ENCODE assay signal across 18 cellular contexts in the genomic region with DNA sequence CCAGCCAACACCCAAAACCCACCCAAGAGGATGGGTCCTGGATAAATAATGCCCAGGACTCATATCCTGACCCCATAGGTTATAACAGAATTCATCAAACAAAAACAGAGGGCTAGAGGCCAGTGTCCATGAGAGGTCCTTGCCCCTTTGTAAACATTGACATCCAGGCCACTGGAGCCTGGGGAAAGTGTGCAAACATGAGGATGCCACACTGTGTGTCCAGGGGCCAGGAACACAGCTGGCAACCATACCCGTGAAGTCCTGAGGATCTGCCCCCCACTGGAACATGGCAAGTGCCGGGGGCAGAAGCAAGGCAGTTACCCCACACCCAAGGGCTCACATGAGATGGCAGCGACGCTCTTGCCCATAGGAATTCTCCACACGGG. TPM values are rescaled to one million over a fixed set of nuclear protein-coding genes. Genes with fewer than 3 reads are reported as not detected.
A peak's percentile ranks its signal among the peaks of the same experiment; 100 is the strongest.
DNase-seq lines count a peak whose midpoint lies in the region; ATAC-seq, FAIRE-seq and TF ChIP-seq lines count a peak whose summit lies in the region.
"Had no signal": no experiment of that assay in that cellular context is flagged by ENCODE, and none has a peak within 500 bp of the region (broad histone marks: within the 10 kb centered on the region; RNA-seq: fewer than 3 reads in every experiment).

No MANE protein-coding gene starts in this region.

- BruUV-seq in HepG2 (replicated peaks; lab: Mats Ljungman, UMichigan), result no TSS peak

- CTCF ChIA-PET in HepG2 (lab: Yijun Ruan, JAX; ENCODE audit: low intra/inter-chr PET ratio, low total read pairs), result interaction anchor here (1.3 to 1.4 kb wide), 2 partner anchors 33 to 56 kb away, joined by 8 to 9 read pairs; no protein-coding TSS in a partner anchor

- H3K36me3 ChIP-seq in HepG2 (replicated peaks in 1 of 2; ENCODE audit: control insufficient read depth in 1 of 2, insufficient read depth in 2 of 2, low read length in 2 of 2), result no peaks in the 10 kb centered on the region
- peaks cover 0 to 9% (median 0%) of the 10 kb centered on the region in 6 donors for H3K36me3 ChIP-seq in spleen
- H3K36me3 ChIP-seq: HAP-1 had no signal

- H3K27me3 ChIP-seq in HepG2 (ENCODE audit: control insufficient read depth in 1 of 2, insufficient read depth in 2 of 2, low read length in 2 of 2), result no peaks in the 10 kb centered on the region; a peak in 1 of 5 replicates
- H3K27me3 ChIP-seq in spleen (replicated peaks in 1 of 7), result no peaks in the 10 kb centered on the region

- no peak overlapping the region for H3K4me2 ChIP-seq in HepG2 (ENCODE audit: low read depth, low read length)

- H3K9me3 ChIP-seq in T-helper 17 cell (ENCODE audit: control insufficient read depth, low read length, poor library complexity, severe bottlenecking) (no peaks in the 10 kb centered on the region), HepG2 (ENCODE audit: low read length) (no peaks in the 10 kb centered on the region), spleen (no peaks in the 10 kb centered on the region)
- H3K9me3 ChIP-seq: Caco-2, HAP-1 had no signal

- H3K27ac Mint-ChIP-seq in T-helper 17 cell (peak overlapping the region; percentile 41), neural crest cell (ENCODE audit: unreplicated experiment) (no peak overlapping the region)
- H3K27ac Mint-ChIP-seq: CD8-positive, alpha-beta T cell had no signal

- no peak overlapping the region for H3K27ac ChIP-seq in HepG2 (ENCODE audit: extremely low read length, insufficient read depth, low read length)
- H3K27ac ChIP-seq in spleen, result no peak overlapping the region
- no peak overlapping the region for H3K27ac ChIP-seq in coronary artery
- H3K27ac ChIP-seq: C4-2B had no signal

- H3K27me3 Mint-ChIP-seq in T-helper 17 cell, result no peaks in the 10 kb centered on the region
- H3K27me3 Mint-ChIP-seq in neural crest cell (ENCODE audit: low read depth), result peaks cover 12% of the 10 kb centered on the region

- no peak for TF ChIP-seq POLR2A in HepG2 (IDR thresholded peaks at IDR 0.05; ENCODE audit: insufficient read depth in 1 of 2, low read depth in 2 of 2, low read length in 2 of 2)
- no peak for TF ChIP-seq POLR2A in spleen (IDR thresholded peaks at IDR 0.05)

- H3K4me1 ChIP-seq in HepG2 (ENCODE audit: insufficient read depth, low read length), result peaks cover 32% of the 10 kb centered on the region
- H3K4me1 ChIP-seq in spleen, result peaks cover 10 to 41% (median 28%) of the 10 kb centered on the region in 6 donors

- ATAC-seq in T-helper 17 cell, result no peak
- ATAC-seq in HepG2, result no peak
- ATAC-seq: CD8-positive, alpha-beta T cell had no signal

- intact Hi-C loops in HepG2 (cut with micrococcal nuclease; ENCODE audit: unreplicated experiment), result loop anchor here (1.0 to 5.0 kb wide), 3 partner anchors 34 to 56 kb away; no protein-coding TSS in a partner anchor
- intact Hi-C loops in spleen (cut with DNase I; ENCODE audit: low total_unique reads), result loop anchor here (10.0 kb wide), 1 partner anchor 60 kb away; no protein-coding TSS in a partner anchor

- H3K4me3 ChIP-seq in HepG2 (replicated peaks in 1 of 3; ENCODE audit: insufficient read depth in 1 of 3, low read depth in 2 of 3, low read length in 3 of 3) (no peak overlapping the region), spleen (no peak overlapping the region), coronary artery (no peak overlapping the region)
- H3K4me3 ChIP-seq: HAP-1 had no signal

- peaks cover 7% of the 10 kb centered on the region for H3K36me3 Mint-ChIP-seq in T-helper 17 cell (ENCODE audit: low read depth)
- no peaks in the 10 kb centered on the region for H3K36me3 Mint-ChIP-seq in neural crest cell (ENCODE audit: low read depth)
- H3K36me3 Mint-ChIP-seq: CD4-positive, CD25-positive, alpha-beta regulatory T cell had no signal

- no peak overlapping the region for H3K9ac ChIP-seq in HepG2 (ENCODE audit: insufficient read depth, low read depth, low read length)

- in situ Hi-C loops in HepG2 (cut with HindIII; ENCODE audit: extremely low pct_ligation_motif_present, low pct_unique_long_range_greater_than_20kb), result loop anchor here (5.0 kb wide), 1 partner anchor 58 kb away; no protein-coding TSS in a partner anchor

- no peak overlapping the region for H2AFZ ChIP-seq in HepG2 (ENCODE audit: low read length)

- POLR2A ChIA-PET in HepG2 (lab: Yijun Ruan, JAX), result interaction anchor here (0.8 to 1.8 kb wide), 2 partner anchors 56 to 67 kb away, joined by 4 to 6 read pairs; a partner anchor contains a TSS

- peaks cover 23% of the 10 kb centered on the region for H3K4me1 Mint-ChIP-seq in T-helper 17 cell
- peaks cover 24% of the 10 kb centered on the region for H3K4me1 Mint-ChIP-seq in neural crest cell

- FAIRE-seq in HepG2 (lab: Jason Lieb, UNC), result no peak
- FAIRE-seq: GM12892, H54 had no signal

- H3K4me3 Mint-ChIP-seq in T-helper 17 cell (no peak overlapping the region), neural crest cell (peak overlapping the region; percentile 31)
- H3K4me3 Mint-ChIP-seq: CD8-positive, alpha-beta T cell had no signal

- WGBS in HepG2 (ENCODE audit: low lambda C conversion rate), result 69% methylated on average over 5 of the region's 5 CpGs
- WGBS in spleen, 5 donors, result 94 to 99% (median 97%) methylated on average over 5 of the region's 5 CpGs

- TF ChIP-seq CTCF in HepG2 (CRISPR knock-in tag; IDR thresholded peaks at IDR 0.05) (no peak), neural crest cell (conservative IDR thresholded peaks at IDR 0.05) (no peak), spleen (IDR thresholded peaks at IDR 0.05 in 8 of 11, conservative IDR thresholded peaks at IDR 0.05 in 3 of 11) (no peak), coronary artery (IDR thresholded peaks at IDR 0.05) (no peak)

- H3K9me3 Mint-ChIP-seq in neural crest cell, result no peaks in the 10 kb centered on the region
- H3K9me3 Mint-ChIP-seq: CD8-positive, alpha-beta T cell had no signal

- DNase-seq in T-helper 17 cell, result no peak
- DNase-seq in HepG2 (ENCODE audit: low spot score), result no peak
- no peak for DNase-seq in neural crest cell (ENCODE audit: low read depth, low spot score)
- DNase-seq in spleen, result no peak
- no peak for DNase-seq in activated T-cell treated with anti-CD3 and anti-CD28 coated beads for 4 hours
- no peak for DNase-seq in coronary artery (ENCODE audit: low spot score)
- DNase-seq: Caco-2; CD4-positive, CD25-positive, alpha-beta regulatory T cell; CD8-positive, alpha-beta T cell; DMS153; DND-41; GOT3 had no signal

- H4K20me1 ChIP-seq in HepG2 (ENCODE audit: insufficient read depth, low read length), result no peaks in the 10 kb centered on the region

- TF ChIP-seq EP300 in HepG2 (IDR thresholded peaks at IDR 0.05; ENCODE audit: low read depth in 2 of 2, low read length in 2 of 2) (no peak), HepG2 (CRISPR knock-in tag; IDR thresholded peaks at IDR 0.05; ENCODE audit: borderline replicate concordance) (no peak)

- TF ChIP-seq RAD21 in HepG2 (CRISPR knock-in tag; IDR thresholded peaks at IDR 0.05), result no peak

- peaks cover 8% of the 10 kb centered on the region for H3K79me2 ChIP-seq in HepG2 (ENCODE audit: insufficient read depth, low read length)

RNA-seq across cellular contexts. Expression of a gene that starts 4.2 kb away (rescaled TPM):
- total RNA-seq in T-helper 17 cell (100 to 1,000 TPM; 137 to 139 TPM), HepG2 (2016; rRNA removed; fragmentation: Illumina TruSeq; extraction: Trizol) (10.4 and 25.7 TPM in 2 replicates), neural crest cell (99.8 and 107 TPM in 2 replicates), spleen (100 to 1,000 TPM; 115 to 172 (median 163) TPM)
- 3.8 and 5.1 TPM in 2 replicates for total RNA-seq in HepG2 (2016; cell fraction: cytosol; rRNA removed; fragmentation: Illumina TruSeq; extraction: Trizol; ENCODE audit: low read depth)
- 9.4 and 20.2 TPM in 2 replicates for total RNA-seq in HepG2 (2016; cell fraction: insoluble cytoplasmic fraction; rRNA removed; fragmentation: Illumina TruSeq; extraction: Trizol)
- 7.5 and 9.1 TPM in 2 replicates for total RNA-seq in HepG2 (2016; cell fraction: membrane; rRNA removed; fragmentation: Illumina TruSeq; extraction: Trizol)
- total RNA-seq in HepG2 (2016; cell fraction: nucleus; rRNA removed; fragmentation: Illumina TruSeq; extraction: Trizol), result 25.5 and 28.3 TPM in 2 replicates
- polyA plus RNA-seq in HepG2 (2011; rRNA removed) (8.1 and 8.2 TPM in 2 replicates), spleen (10 to 100 TPM in 1 of 3 donors, 1 to 10 TPM in 2; 5.1 to 42.1 (median 6.0) TPM)
- polyA plus RNA-seq in HepG2 (2011; cell fraction: cytosol; rRNA removed), result 5.0 and 6.5 TPM in 2 replicates
- polyA plus RNA-seq in HepG2 (2011; cell fraction: nucleus; rRNA removed), result 41.1 and 48.4 TPM in 2 replicates
- 20.0 and 20.6 TPM in 2 replicates for polyA plus RNA-seq in HepG2 (2012)
- 0.52 and 0.66 TPM in 2 replicates for polyA plus RNA-seq in HepG2 (2016; cell fraction: cytosol; fragmentation: Illumina TruSeq; extraction: Trizol; ENCODE audit: low read depth)
- 18.4 and 23.1 TPM in 2 replicates for polyA plus RNA-seq in HepG2 (2016; cell fraction: insoluble cytoplasmic fraction; fragmentation: Illumina TruSeq; extraction: Trizol; ENCODE audit: low read depth)
- polyA plus RNA-seq in HepG2 (2016; cell fraction: membrane; fragmentation: Illumina TruSeq; extraction: Trizol; ENCODE audit: low read depth), result 1.3 and 2.4 TPM in 2 replicates
- polyA plus RNA-seq in HepG2 (2016; cell fraction: nucleus; fragmentation: Illumina TruSeq; extraction: Trizol; ENCODE audit: insufficient read depth, low read depth), result 78.2 and 102 TPM in 2 replicates
- 12.2 and 28.0 TPM in 2 replicates for polyA minus RNA-seq in HepG2 (2011; rRNA and poly(A)+ RNA removed; ENCODE audit: low replicate concordance)
- 19.4 and 23.5 TPM in 2 replicates for polyA minus RNA-seq in HepG2 (2011; cell fraction: cytosol; rRNA and poly(A)+ RNA removed)
- 32.2 and 33.3 TPM in 2 replicates for polyA minus RNA-seq in HepG2 (2011; cell fraction: nucleus; rRNA and poly(A)+ RNA removed)

RNA-seq across cellular contexts. Expression of a gene that starts 5.0 kb away (rescaled TPM):
- total RNA-seq in T-helper 17 cell (1 to 10 TPM; 7.9 to 8.1 TPM), HepG2 (2016; rRNA removed; fragmentation: Illumina TruSeq; extraction: Trizol) (1.4 and 1.6 TPM in 2 replicates), neural crest cell (1.2 and 2.1 TPM in 2 replicates), spleen (1 to 10 TPM; 2.0 to 4.3 (median 2.5) TPM)
- total RNA-seq in HepG2 (2016; cell fraction: cytosol; rRNA removed; fragmentation: Illumina TruSeq; extraction: Trizol; ENCODE audit: low read depth), result 0.71 and 0.79 TPM in 2 replicates
- total RNA-seq in HepG2 (2016; cell fraction: insoluble cytoplasmic fraction; rRNA removed; fragmentation: Illumina TruSeq; extraction: Trizol), result 1.5 and 1.9 TPM in 2 replicates
- total RNA-seq in HepG2 (2016; cell fraction: membrane; rRNA removed; fragmentation: Illumina TruSeq; extraction: Trizol), result 0.62 and 1.0 TPM in 2 replicates
- 0.75 and 1.0 TPM in 2 replicates for total RNA-seq in HepG2 (2016; cell fraction: nucleus; rRNA removed; fragmentation: Illumina TruSeq; extraction: Trizol)
- polyA plus RNA-seq in HepG2 (2011; rRNA removed) (2.5 and 2.9 TPM in 2 replicates), spleen (1 to 10 TPM; 3.9 to 6.7 (median 5.5) TPM)
- 2.7 and 2.8 TPM in 2 replicates for polyA plus RNA-seq in HepG2 (2011; cell fraction: cytosol; rRNA removed)
- polyA plus RNA-seq in HepG2 (2011; cell fraction: nucleus; rRNA removed), result 2.0 and 2.7 TPM in 2 replicates
- polyA plus RNA-seq in HepG2 (2012), result 2.3 and 3.2 TPM in 2 replicates
- polyA plus RNA-seq in HepG2 (2016; cell fraction: cytosol; fragmentation: Illumina TruSeq; extraction: Trizol; ENCODE audit: low read depth), result 0.21 and 0.42 TPM in 2 replicates
- polyA plus RNA-seq in HepG2 (2016; cell fraction: insoluble cytoplasmic fraction; fragmentation: Illumina TruSeq; extraction: Trizol; ENCODE audit: low read depth), result 1.2 and 1.3 TPM in 2 replicates
- 0.52 and 0.79 TPM in 2 replicates for polyA plus RNA-seq in HepG2 (2016; cell fraction: membrane; fragmentation: Illumina TruSeq; extraction: Trizol; ENCODE audit: low read depth)
- polyA plus RNA-seq in HepG2 (2016; cell fraction: nucleus; fragmentation: Illumina TruSeq; extraction: Trizol; ENCODE audit: insufficient read depth, low read depth), result 1.3 and 1.8 TPM in 2 replicates
- 4.3 TPM in 2 replicates for polyA minus RNA-seq in HepG2 (2011; rRNA and poly(A)+ RNA removed; ENCODE audit: low replicate concordance)
- polyA minus RNA-seq in HepG2 (2011; cell fraction: cytosol; rRNA and poly(A)+ RNA removed), result 0.88 and 0.89 TPM in 2 replicates
- polyA minus RNA-seq in HepG2 (2011; cell fraction: nucleus; rRNA and poly(A)+ RNA removed), result 0.62 and 0.90 TPM in 2 replicates

RNA-seq across cellular contexts. Expression of a gene that starts 29.8 kb away (rescaled TPM):
- total RNA-seq in T-helper 17 cell (under 1 TPM; 0.17 to 0.44 TPM), HepG2 (2016; rRNA removed; fragmentation: Illumina TruSeq; extraction: Trizol) (not detected in 2 replicates), neural crest cell (1.5 TPM in 2 replicates), spleen (1 to 10 TPM in 3 of 7 donors, under 1 TPM in 4; 0.33 to 2.6 (median 0.79) TPM)
- not detected in 2 replicates for total RNA-seq in HepG2 (2016; cell fraction: cytosol; rRNA removed; fragmentation: Illumina TruSeq; extraction: Trizol; ENCODE audit: low read depth)
- not detected in 2 replicates for total RNA-seq in HepG2 (2016; cell fraction: insoluble cytoplasmic fraction; rRNA removed; fragmentation: Illumina TruSeq; extraction: Trizol)
- total RNA-seq in HepG2 (2016; cell fraction: membrane; rRNA removed; fragmentation: Illumina TruSeq; extraction: Trizol), result not detected in 2 replicates
- not detected in 2 replicates for total RNA-seq in HepG2 (2016; cell fraction: nucleus; rRNA removed; fragmentation: Illumina TruSeq; extraction: Trizol)
- polyA plus RNA-seq in HepG2 (2011; rRNA removed) (not detected in 2 replicates), spleen (under 1 TPM; 0.09 to 0.74 (median 0.59) TPM)
- not detected in 2 replicates for polyA plus RNA-seq in HepG2 (2011; cell fraction: cytosol; rRNA removed)
- polyA plus RNA-seq in HepG2 (2011; cell fraction: nucleus; rRNA removed), result 0.03 and 0.10 TPM in 2 replicates
- polyA plus RNA-seq in HepG2 (2012), result not detected in 2 replicates
- polyA plus RNA-seq in HepG2 (2016; cell fraction: cytosol; fragmentation: Illumina TruSeq; extraction: Trizol; ENCODE audit: low read depth), result not detected in 2 replicates
- polyA plus RNA-seq in HepG2 (2016; cell fraction: insoluble cytoplasmic fraction; fragmentation: Illumina TruSeq; extraction: Trizol; ENCODE audit: low read depth), result not detected in 2 replicates
- not detected in 2 replicates for polyA plus RNA-seq in HepG2 (2016; cell fraction: membrane; fragmentation: Illumina TruSeq; extraction: Trizol; ENCODE audit: low read depth)
- polyA plus RNA-seq in HepG2 (2016; cell fraction: nucleus; fragmentation: Illumina TruSeq; extraction: Trizol; ENCODE audit: insufficient read depth, low read depth), result not detected in 2 replicates
- 0.07 TPM in 1 of 2 replicates, not detected in the other for polyA minus RNA-seq in HepG2 (2011; rRNA and poly(A)+ RNA removed; ENCODE audit: low replicate concordance)
- polyA minus RNA-seq in HepG2 (2011; cell fraction: cytosol; rRNA and poly(A)+ RNA removed), result not detected in 2 replicates
- 0.12 TPM in 1 of 2 replicates, not detected in the other for polyA minus RNA-seq in HepG2 (2011; cell fraction: nucleus; rRNA and poly(A)+ RNA removed)
- total RNA-seq: A172 had no signal
- polyA plus RNA-seq: BJ; CD4-positive, CD25-positive, alpha-beta regulatory T cell had no signal

RNA-seq across cellular contexts. Expression of a gene that starts 45.9 kb away (rescaled TPM):
- total RNA-seq in T-helper 17 cell (100 to 1,000 TPM; 257 to 270 TPM), HepG2 (2016; rRNA removed; fragmentation: Illumina TruSeq; extraction: Trizol) (7.3 and 12.2 TPM in 2 replicates), neural crest cell (101 TPM in 2 replicates), spleen (100 to 1,000 TPM in 2 of 7 donors, 10 to 100 TPM in 5; 60.3 to 108 (median 85.8) TPM)
- total RNA-seq in HepG2 (2016; cell fraction: cytosol; rRNA removed; fragmentation: Illumina TruSeq; extraction: Trizol; ENCODE audit: low read depth), result 9.1 and 9.7 TPM in 2 replicates
- 5.5 and 14.0 TPM in 2 replicates for total RNA-seq in HepG2 (2016; cell fraction: insoluble cytoplasmic fraction; rRNA removed; fragmentation: Illumina TruSeq; extraction: Trizol)
- 8.8 and 9.7 TPM in 2 replicates for total RNA-seq in HepG2 (2016; cell fraction: membrane; rRNA removed; fragmentation: Illumina TruSeq; extraction: Trizol)
- total RNA-seq in HepG2 (2016; cell fraction: nucleus; rRNA removed; fragmentation: Illumina TruSeq; extraction: Trizol), result 21.8 and 27.5 TPM in 2 replicates
- polyA plus RNA-seq in HepG2 (2011; rRNA removed) (65.9 and 79.6 TPM in 2 replicates), spleen (10 to 100 TPM; 44.1 to 78.0 (median 61.2) TPM)
- polyA plus RNA-seq in HepG2 (2011; cell fraction: cytosol; rRNA removed), result 25.4 and 26.4 TPM in 2 replicates
- polyA plus RNA-seq in HepG2 (2011; cell fraction: nucleus; rRNA removed), result 362 and 407 TPM in 2 replicates
- 51.5 and 57.5 TPM in 2 replicates for polyA plus RNA-seq in HepG2 (2012)
- polyA plus RNA-seq in HepG2 (2016; cell fraction: cytosol; fragmentation: Illumina TruSeq; extraction: Trizol; ENCODE audit: low read depth), result 2.1 and 2.4 TPM in 2 replicates
- polyA plus RNA-seq in HepG2 (2016; cell fraction: insoluble cytoplasmic fraction; fragmentation: Illumina TruSeq; extraction: Trizol; ENCODE audit: low read depth), result 4.7 TPM in 2 replicates
- polyA plus RNA-seq in HepG2 (2016; cell fraction: membrane; fragmentation: Illumina TruSeq; extraction: Trizol; ENCODE audit: low read depth), result 5.1 and 8.4 TPM in 2 replicates
- 41.9 and 51.4 TPM in 2 replicates for polyA plus RNA-seq in HepG2 (2016; cell fraction: nucleus; fragmentation: Illumina TruSeq; extraction: Trizol; ENCODE audit: insufficient read depth, low read depth)
- 29.1 and 80.1 TPM in 2 replicates for polyA minus RNA-seq in HepG2 (2011; rRNA and poly(A)+ RNA removed; ENCODE audit: low replicate concordance)
- 14.6 and 15.4 TPM in 2 replicates for polyA minus RNA-seq in HepG2 (2011; cell fraction: cytosol; rRNA and poly(A)+ RNA removed)
- polyA minus RNA-seq in HepG2 (2011; cell fraction: nucleus; rRNA and poly(A)+ RNA removed), result 87.2 and 109 TPM in 2 replicates

RNA-seq across cellular contexts. Expression of a gene that starts 46.2 kb away (rescaled TPM):
- total RNA-seq in T-helper 17 cell (10 to 100 TPM; 41.4 to 47.7 TPM), HepG2 (2016; rRNA removed; fragmentation: Illumina TruSeq; extraction: Trizol) (32.8 and 37.6 TPM in 2 replicates), neural crest cell (58.5 and 61.9 TPM in 2 replicates), spleen (10 to 100 TPM; 40.2 to 47.2 (median 44.6) TPM)
- 9.1 and 11.2 TPM in 2 replicates for total RNA-seq in HepG2 (2016; cell fraction: cytosol; rRNA removed; fragmentation: Illumina TruSeq; extraction: Trizol; ENCODE audit: low read depth)
- total RNA-seq in HepG2 (2016; cell fraction: insoluble cytoplasmic fraction; rRNA removed; fragmentation: Illumina TruSeq; extraction: Trizol), result 30.6 and 39.9 TPM in 2 replicates
- 19.3 and 21.1 TPM in 2 replicates for total RNA-seq in HepG2 (2016; cell fraction: membrane; rRNA removed; fragmentation: Illumina TruSeq; extraction: Trizol)
- total RNA-seq in HepG2 (2016; cell fraction: nucleus; rRNA removed; fragmentation: Illumina TruSeq; extraction: Trizol), result 16.7 and 19.6 TPM in 2 replicates
- polyA plus RNA-seq in HepG2 (2011; rRNA removed) (21.2 and 26.1 TPM in 2 replicates), spleen (10 to 100 TPM; 34.1 to 41.4 (median 39.8) TPM)
- 18.5 and 26.3 TPM in 2 replicates for polyA plus RNA-seq in HepG2 (2011; cell fraction: cytosol; rRNA removed)
- polyA plus RNA-seq in HepG2 (2011; cell fraction: nucleus; rRNA removed), result 8.8 and 11.6 TPM in 2 replicates
- 20.2 and 21.7 TPM in 2 replicates for polyA plus RNA-seq in HepG2 (2012)
- 7.6 and 8.8 TPM in 2 replicates for polyA plus RNA-seq in HepG2 (2016; cell fraction: cytosol; fragmentation: Illumina TruSeq; extraction: Trizol; ENCODE audit: low read depth)
- 38.7 and 40.2 TPM in 2 replicates for polyA plus RNA-seq in HepG2 (2016; cell fraction: insoluble cytoplasmic fraction; fragmentation: Illumina TruSeq; extraction: Trizol; ENCODE audit: low read depth)
- 14.5 and 16.2 TPM in 2 replicates for polyA plus RNA-seq in HepG2 (2016; cell fraction: membrane; fragmentation: Illumina TruSeq; extraction: Trizol; ENCODE audit: low read depth)
- polyA plus RNA-seq in HepG2 (2016; cell fraction: nucleus; fragmentation: Illumina TruSeq; extraction: Trizol; ENCODE audit: insufficient read depth, low read depth), result 24.6 and 24.9 TPM in 2 replicates
- polyA minus RNA-seq in HepG2 (2011; rRNA and poly(A)+ RNA removed; ENCODE audit: low replicate concordance), result 11.5 and 73.4 TPM in 2 replicates
- polyA minus RNA-seq in HepG2 (2011; cell fraction: cytosol; rRNA and poly(A)+ RNA removed), result 7.8 and 9.5 TPM in 2 replicates
- 11.6 TPM in 2 replicates for polyA minus RNA-seq in HepG2 (2011; cell fraction: nucleus; rRNA and poly(A)+ RNA removed)
